Comparison of ENCODE assay signal across 11 cellular contexts in genomic region chr3:111143-112069, GRCh38.
A peak's percentile ranks its signal among the peaks of the same experiment; 100 is the strongest.
DNase-seq lines count a peak whose midpoint lies in the region; ATAC-seq and TF ChIP-seq lines count a peak whose summit lies in the region.
"Had no signal": no experiment of that assay in that cellular context is flagged by ENCODE, and none has a peak within 500 bp of the region (broad histone marks: within the 10 kb centered on the region; RNA-seq: fewer than 3 reads in every experiment).

No MANE protein-coding gene starts in this region.

- H3K9me3 ChIP-seq in upper lobe of right lung: no peaks in the 10 kb centered on the region
- H3K9me3 ChIP-seq in ascending aorta: no peaks in the 10 kb centered on the region
- H3K9me3 ChIP-seq: left ventricle myocardium inferior, thoracic aorta had no signal

- TF ChIP-seq CTCF in epithelial cell of esophagus (IDR thresholded peaks at IDR 0.05; ENCODE audit: insufficient read depth, low read depth, low read length, missing control alignments) (no peak), upper lobe of right lung (IDR thresholded peaks at IDR 0.05) (no peak), ascending aorta (IDR thresholded peaks at IDR 0.05) (no peak)

- H3K4me1 ChIP-seq in upper lobe of right lung (no peaks in the 10 kb centered on the region), ascending aorta (no peaks in the 10 kb centered on the region)

- H3K36me3 ChIP-seq in upper lobe of right lung (no peaks in the 10 kb centered on the region), ascending aorta (no peaks in the 10 kb centered on the region)
- H3K36me3 ChIP-seq: left ventricle myocardium inferior, thoracic aorta had no signal

- no peaks in the 10 kb centered on the region for H3K27me3 ChIP-seq in upper lobe of right lung
- no peaks in the 10 kb centered on the region for H3K27me3 ChIP-seq in ascending aorta

- no peak overlapping the region for H3K27ac ChIP-seq in upper lobe of right lung
- H3K27ac ChIP-seq in ascending aorta: no peak overlapping the region
- H3K27ac ChIP-seq: left ventricle myocardium inferior, thoracic aorta had no signal

- DNase-seq in NCI-H1417 treated with DMSO at 0.1 percent for 48 hours (lab: John Stamatoyannopoulos, UW) (peak; percentile 58), epithelial cell of esophagus (ENCODE audit: low read depth) (peak; percentile 43), upper lobe of right lung (no peak), ascending aorta (ENCODE audit: low spot score in 2 of 2) (no peak)
- no peak for DNase-seq in stimulated activated naive CD4-positive, alpha-beta T cell (lab: John Stamatoyannopoulos, UW)
- DNase-seq: left ventricle myocardium inferior had no signal

- intact Hi-C loops in upper lobe of right lung (cut with DNase I): no loop called here
- intact Hi-C loops in ascending aorta (cut with DNase I): no loop called here

- ATAC-seq in GM19025 (IDR thresholded peaks at IDR 0.05; ENCODE audit: low read depth, unreplicated experiment): peak; percentile 64
- peak; percentile 77 for ATAC-seq in HG02763 (IDR thresholded peaks at IDR 0.05; ENCODE audit: unreplicated experiment)
- ATAC-seq in GM18519 (IDR thresholded peaks at IDR 0.05; ENCODE audit: low FRiP score, unreplicated experiment): no peak
- no peak for ATAC-seq in upper lobe of right lung

- H3K4me3 ChIP-seq in epithelial cell of esophagus (ENCODE audit: low read length): no peak overlapping the region
- H3K4me3 ChIP-seq in upper lobe of right lung: no peak overlapping the region
- no peak overlapping the region for H3K4me3 ChIP-seq in ascending aorta
- H3K4me3 ChIP-seq: left ventricle myocardium inferior, smooth muscle cell, thoracic aorta had no signal

Comparison
In these comparisons a context has a peak if more than half of its experiments do, and no peak if none do; other contexts are left out.
1. ATAC-seq: peak in GM19025 (single experiment) and HG02763 (single experiment); none in GM18519 (single experiment) and upper lobe of right lung (single experiment).
2. DNase-seq: peak in NCI-H1417 treated with DMSO at 0.1 percent for 48 hours (single experiment) and epithelial cell of esophagus (single experiment); none in stimulated activated naive CD4-positive, alpha-beta T cell (0 of 6), upper lobe of right lung (single experiment) and ascending aorta (0 of 2).